ENCODE assay signal across 11 cellular contexts in the genomic region with DNA sequence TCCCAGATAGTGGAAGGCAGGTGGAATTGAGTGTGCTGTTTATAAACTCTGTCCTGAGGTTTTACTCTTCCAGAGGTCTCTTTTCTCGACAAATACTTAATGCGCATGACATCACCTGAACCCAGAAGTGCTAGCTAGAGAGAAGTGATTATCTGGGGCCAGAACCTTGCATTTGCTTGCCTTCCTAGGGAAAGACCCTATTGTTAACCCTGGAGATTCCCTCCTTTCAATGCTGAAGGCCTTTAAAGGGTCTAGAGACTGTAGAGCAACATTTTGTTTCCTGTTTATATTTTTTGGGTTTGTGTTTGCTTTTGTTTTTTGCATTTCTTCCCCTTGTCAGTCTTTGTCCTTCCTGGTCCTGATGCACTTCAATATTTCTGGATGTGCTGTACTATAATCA. TPM values are rescaled to one million over a fixed set of nuclear protein-coding genes. Genes with fewer than 3 reads are reported as not detected.
DNase-seq lines count a peak whose midpoint lies in the region; TF ChIP-seq lines count a peak whose summit lies in the region.
"Had no signal": no experiment of that assay in that cellular context is flagged by ENCODE, and none has a peak within 500 bp of the region (broad histone marks: within the 10 kb centered on the region; RNA-seq: fewer than 3 reads in every experiment).

No MANE protein-coding gene starts in this region.

- no TSS peak for BruUV-seq in PC-9 (replicated peaks; lab: Mats Ljungman, UMichigan)

- H3F3A ChIP-seq in PC-9 (ENCODE audit: insufficient read depth, low read depth) = peaks cover 33% of the 10 kb centered on the region

- H2BK12ac ChIP-seq in trophoblast cell (ENCODE audit: low read length) = no peak overlapping the region

- H2AFZ ChIP-seq in PC-9 (no peak overlapping the region), trophoblast cell (ENCODE audit: insufficient read depth, low read length, poor library complexity) (no peak overlapping the region)

- H3K4me3 ChIP-seq in BLaER1 treated with 17β-estradiol and CSF1 and Interleukin-3, amounts not matched to agents 10 nM and 100 nM = no peak overlapping the region
- no peak overlapping the region for H3K4me3 ChIP-seq in PC-9
- H3K4me3 ChIP-seq in ectodermal cell (ENCODE audit: insufficient read depth, low read depth, low read length) = no peak overlapping the region
- H3K4me3 ChIP-seq in trophoblast cell (ENCODE audit: low read depth, low read length) = no peak overlapping the region
- H3K4me3 ChIP-seq in spleen = no peak overlapping the region
- H3K4me3 ChIP-seq in adrenal gland = no peak overlapping the region
- H3K4me3 ChIP-seq: pancreas had no signal

- H3K9me3 ChIP-seq in BLaER1 treated with 17β-estradiol and CSF1 and Interleukin-3, amounts not matched to agents 10 nM and 100 nM (replicated peaks in 1 of 11) = no peaks in the 10 kb centered on the region
- no peaks in the 10 kb centered on the region for H3K9me3 ChIP-seq in PC-9 (ENCODE audit: insufficient read depth, low read depth)
- no peaks in the 10 kb centered on the region for H3K9me3 ChIP-seq in ectodermal cell (ENCODE audit: control insufficient read depth, low read length)
- H3K9me3 ChIP-seq in trophoblast cell (ENCODE audit: insufficient read depth, low read depth, low read length) = no peaks in the 10 kb centered on the region
- no peaks in the 10 kb centered on the region for H3K9me3 ChIP-seq in spleen
- H3K9me3 ChIP-seq in adrenal gland (replicated peaks in 1 of 3) = no peaks in the 10 kb centered on the region
- H3K9me3 ChIP-seq: pancreas had no signal

- H4K91ac ChIP-seq in trophoblast cell (ENCODE audit: low read depth, low read length) = no peak overlapping the region

- no peaks in the 10 kb centered on the region for H3K9me2 ChIP-seq in PC-9 (ENCODE audit: insufficient read depth)

- H3K4me1 ChIP-seq in BLaER1 treated with 17β-estradiol and CSF1 and Interleukin-3, amounts not matched to agents 10 nM and 100 nM = peaks cover 17 to 47% (median 39%) of the 10 kb centered on the region in 10 experiments
- peaks cover 44% of the 10 kb centered on the region for H3K4me1 ChIP-seq in PC-9 (replicated peaks; ENCODE audit: insufficient read depth)
- H3K4me1 ChIP-seq in ectodermal cell (ENCODE audit: control insufficient read depth, insufficient read depth, low read length) = peaks cover 22% of the 10 kb centered on the region
- H3K4me1 ChIP-seq in trophoblast cell (ENCODE audit: control insufficient read depth in 1 of 2, insufficient read depth in 2 of 2, low read length in 2 of 2) = peaks cover 7 to 12% of the 10 kb centered on the region in 2 experiments
- peaks cover 5 to 61% (median 25%) of the 10 kb centered on the region in 6 donors for H3K4me1 ChIP-seq in spleen
- H3K4me1 ChIP-seq in adrenal gland (replicated peaks in 1 of 2) = peaks cover 21 to 25% of the 10 kb centered on the region in 2 donors

- H3K9ac ChIP-seq in BLaER1 treated with 17β-estradiol and CSF1 and Interleukin-3, amounts not matched to agents 10 nM and 100 nM = 0 out of 22 replicates have a peak overlapping the region, but pooled peaks of 1 of the 11 experiments have one; percentile 10
- no peak overlapping the region for H3K9ac ChIP-seq in trophoblast cell (ENCODE audit: low read length)

- H3K14ac ChIP-seq in trophoblast cell (ENCODE audit: low read length) = no peak overlapping the region

- no peak for TF ChIP-seq CTCF in PC-9 (conservative IDR thresholded peaks at IDR 0.05)
- TF ChIP-seq CTCF in spleen (IDR thresholded peaks at IDR 0.05 in 8 of 11, conservative IDR thresholded peaks at IDR 0.05 in 3 of 11) = no peak
- no peak for TF ChIP-seq CTCF in adrenal gland (IDR thresholded peaks at IDR 0.05)

- POLR2A ChIA-PET in PC-9 (lab: Charles Lee; ENCODE audit: unreplicated experiment) = interaction anchor here (0.6 to 1.0 kb wide), 2 partner anchors 11 to 531 kb away, joined by 5 to 23 read pairs; no protein-coding TSS in a partner anchor

- no peak overlapping the region for H2BK120ac ChIP-seq in trophoblast cell (ENCODE audit: insufficient read depth, low read length, poor library complexity)

- CTCF ChIA-PET in PC-9 (lab: Charles Lee) = interaction anchor here (0.7 to 1.4 kb wide), 4 partner anchors 11 to 1550 kb away, joined by 3 to 10 read pairs (median 6); no protein-coding TSS in a partner anchor

- no peak overlapping the region for H2BK5ac ChIP-seq in trophoblast cell (ENCODE audit: low read depth, low read length, poor library complexity)

- no peak overlapping the region for H3K18ac ChIP-seq in trophoblast cell (ENCODE audit: low read length)

- no peaks in the 10 kb centered on the region for H3K79me1 ChIP-seq in trophoblast cell (ENCODE audit: low read length)

- no peak for DNase-seq in PC-9
- DNase-seq in trophoblast cell = no peak
- DNase-seq in NCI-H748 (lab: John Stamatoyannopoulos, UW; ENCODE audit: unreplicated experiment) = no peak
- DNase-seq in spleen = no peak
- DNase-seq in cerebellum (ENCODE audit: low spot score) = no peak
- no peak for DNase-seq in adrenal gland
- DNase-seq: CD8-positive, alpha-beta T cell; NCI-H146; pancreas had no signal

- peaks cover 0 to 54% (median 9%) of the 10 kb centered on the region in 11 experiments; a peak in 14 of 22 replicates for H3K36me3 ChIP-seq in BLaER1 treated with 17β-estradiol and CSF1 and Interleukin-3, amounts not matched to agents 10 nM and 100 nM
- H3K36me3 ChIP-seq in PC-9 (ENCODE audit: low read depth) (0 out of 2 replicates have a peak, but pooled peaks cover 7% of the 10 kb centered on the region), ectodermal cell (ENCODE audit: control insufficient read depth, insufficient read depth, low read length) (no peaks in the 10 kb centered on the region), trophoblast cell (ENCODE audit: control insufficient read depth in 1 of 2, insufficient read depth in 2 of 2, low read length in 2 of 2) (peaks cover 17 to 22% of the 10 kb centered on the region in 2 experiments), spleen (no peaks in the 10 kb centered on the region), adrenal gland (replicated peaks in 1 of 2) (no peaks in the 10 kb centered on the region)
- H3K36me3 ChIP-seq: pancreas had no signal

- intact Hi-C loops in PC-9 (cut with micrococcal nuclease; ENCODE audit: unreplicated experiment) = no loop called here
- intact Hi-C loops in spleen (cut with DNase I; ENCODE audit: low total_unique reads) = no loop called here
- intact Hi-C loops in adrenal gland (cut with DNase I) = no loop called here

- H2AK5ac ChIP-seq in trophoblast cell (ENCODE audit: low read length) = no peak overlapping the region

- no peak overlapping the region for H4K8ac ChIP-seq in trophoblast cell (ENCODE audit: low read depth, low read length)

- no peaks in the 10 kb centered on the region for H3K27me3 ChIP-seq in BLaER1 treated with 17β-estradiol and CSF1 and Interleukin-3, amounts not matched to agents 10 nM and 100 nM
- H3K27me3 ChIP-seq in PC-9 (ENCODE audit: insufficient read depth, low read depth) = no peaks in the 10 kb centered on the region
- H3K27me3 ChIP-seq in ectodermal cell (ENCODE audit: control insufficient read depth, insufficient read depth, low read length, poor library complexity, severe bottlenecking) = no peaks in the 10 kb centered on the region
- H3K27me3 ChIP-seq in trophoblast cell (ENCODE audit: insufficient read depth, low read length) = no peaks in the 10 kb centered on the region
- H3K27me3 ChIP-seq in spleen (replicated peaks in 1 of 7) = no peaks in the 10 kb centered on the region
- H3K27me3 ChIP-seq in adrenal gland = no peaks in the 10 kb centered on the region
- H3K27me3 ChIP-seq: pancreas had no signal

- H3K79me2 ChIP-seq in PC-9 (ENCODE audit: low read depth) (peaks cover 39% of the 10 kb centered on the region), trophoblast cell (ENCODE audit: control insufficient read depth, insufficient read depth, low read length, poor library complexity) (peaks cover 15% of the 10 kb centered on the region)

- H3K4ac ChIP-seq in trophoblast cell (ENCODE audit: low read depth, low read length) = peak overlapping the region; percentile 56

- H3K23ac ChIP-seq in trophoblast cell (ENCODE audit: low read length) = no peak overlapping the region

- H3K4me2 ChIP-seq in BLaER1 treated with 17β-estradiol and CSF1 and Interleukin-3, amounts not matched to agents 10 nM and 100 nM = peak overlapping the region; percentile 16 to 50 (median 40); a peak in 19 of 22 replicates
- H3K4me2 ChIP-seq in PC-9 = peak overlapping the region; percentile 24
- no peak overlapping the region for H3K4me2 ChIP-seq in trophoblast cell (ENCODE audit: low read length)

- TF ChIP-seq POLR2A in spleen (IDR thresholded peaks at IDR 0.05) = no peak
- no peak for TF ChIP-seq POLR2A in adrenal gland (IDR thresholded peaks at IDR 0.05)

- 71 to 86% methylated on average over 2 of the region's 2 CpGs for WGBS in ectodermal cell, 2 experiments
- WGBS in trophoblast cell (ENCODE audit: extremely low coverage, insufficient coverage, insufficient read length) = no CpG with 5 or more reads among the region's 2 CpGs
- 78 to 91% (median 87%) methylated on average over 2 of the region's 2 CpGs for WGBS in spleen, 5 donors
- 81 to 94% (median 86%) methylated on average over 2 of the region's 2 CpGs for WGBS in adrenal gland, 4 donors

- peaks cover 0 to 85% (median 51%) of the 10 kb centered on the region in 11 experiments; a peak in 14 of 22 replicates for H4K20me1 ChIP-seq in BLaER1 treated with 17β-estradiol and CSF1 and Interleukin-3, amounts not matched to agents 10 nM and 100 nM
- H4K20me1 ChIP-seq in PC-9 (ENCODE audit: insufficient read depth) = no peaks in the 10 kb centered on the region; the same call in 1 of the 2 replicates

- no peak overlapping the region for H4K12ac ChIP-seq in trophoblast cell (ENCODE audit: low read depth, low read length)

- H3K27ac ChIP-seq in BLaER1 treated with 17β-estradiol and CSF1 and Interleukin-3, amounts not matched to agents 10 nM and 100 nM = no peak overlapping the region
- H3K27ac ChIP-seq in PC-9 = peak overlapping the region; percentile 77
- H3K27ac ChIP-seq in ectodermal cell (ENCODE audit: insufficient read depth, low read depth, low read length, poor library complexity, severe bottlenecking) = peak overlapping the region; percentile 13
- no peak overlapping the region for H3K27ac ChIP-seq in trophoblast cell (ENCODE audit: low read depth, low read length)
- H3K27ac ChIP-seq in spleen = peak overlapping the region in 2 of 8 donors; percentile 30 to 40
- peak overlapping the region in 2 of 5 donors; percentile 13 to 20 for H3K27ac ChIP-seq in adrenal gland
- H3K27ac ChIP-seq: pancreas had no signal

RNA-seq across cellular contexts. Expression of gene ATP2B4, which starts 36.2 kb away (rescaled TPM):
- total RNA-seq in PC-9 (2021) (31.2 and 39.7 TPM in 2 replicates), spleen (10 to 100 TPM; 34.5 to 78.5 (median 55.2) TPM), cerebellum (53.0 TPM), adrenal gland (100 to 1,000 TPM in 4 of 8 donors, 10 to 100 TPM in 4; 88.2 to 120 (median 102) TPM)
- 34.1 TPM for polyA plus RNA-seq in ectodermal cell (2013, experiment 1 of 4)
- 36.2 TPM for polyA plus RNA-seq in ectodermal cell (2013, experiment 2 of 4)
- polyA plus RNA-seq in ectodermal cell (2013, experiment 3 of 4) = 29.0 TPM
- 32.8 TPM for polyA plus RNA-seq in ectodermal cell (2013, experiment 4 of 4)
- 278 and 279 TPM in 2 replicates for polyA plus RNA-seq in trophoblast cell (2013)
- polyA plus RNA-seq in spleen (1 to 10 TPM; 6.2 to 8.6 (median 6.7) TPM), adrenal gland (100 to 1,000 TPM in 1 of 3 donors, 10 to 100 TPM in 2; 38.5 to 161 (median 42.8) TPM)

Comparison
In these comparisons a context has a peak if more than half of its experiments do, and no peak if none do; other contexts are left out.
1. H3K27ac ChIP-seq: peak in PC-9 (single experiment) and ectodermal cell (single experiment); none in BLaER1 treated with 17β-estradiol and CSF1 and Interleukin-3, amounts not matched to agents 10 nM and 100 nM (0 of 11) and trophoblast cell (single experiment).